ENCODE assay signal across 15 cellular contexts in genomic region chr11:46420513-46420912, GRCh38. TPM values are rescaled to one million over a fixed set of nuclear protein-coding genes. Genes with fewer than 3 reads are reported as not detected.
A peak's percentile ranks its signal among the peaks of the same experiment; 100 is the strongest.
DNase-seq lines count a peak whose midpoint lies in the region; ATAC-seq and TF ChIP-seq lines count a peak whose summit lies in the region.
"Had no signal": no experiment of that assay in that cellular context is flagged by ENCODE, and none has a peak within 500 bp of the region (broad histone marks: within the 10 kb centered on the region; RNA-seq: fewer than 3 reads in every experiment).

No MANE protein-coding gene starts in this region.

- DNase-seq in activated naive CD8-positive, alpha-beta T cell treated with anti-CD3 and anti-CD28 coated beads, Interleukin-2, amount 50 U/mL, for 24 hours: no peak
- no peak for DNase-seq in activated naive CD8-positive, alpha-beta T cell treated with anti-CD3 and anti-CD28 coated beads for 36 hours
- DNase-seq in T-helper 17 cell: no peak
- no peak for DNase-seq in WERI-Rb-1
- DNase-seq in osteocyte (ENCODE audit: extremely low spot score, unreplicated experiment): peak; percentile 5
- DNase-seq in dorsolateral prefrontal cortex: no peak
- DNase-seq in T-helper 1 cell: no peak
- DNase-seq: Calu3; CD4-positive, alpha-beta memory T cell; COR-L47; DND-41; GOT3; HFFc6 had no signal

- peaks cover 29% of the 10 kb centered on the region for H3K36me3 ChIP-seq in WERI-Rb-1
- H3K36me3 ChIP-seq: HAP-1 had no signal

- peaks cover 16% of the 10 kb centered on the region for H3K4me1 Mint-ChIP-seq in activated naive CD8-positive, alpha-beta T cell treated with anti-CD3 and anti-CD28 coated beads, Interleukin-2, amount 50 U/mL, for 24 hours
- peaks cover 16% of the 10 kb centered on the region for H3K4me1 Mint-ChIP-seq in activated naive CD8-positive, alpha-beta T cell treated with anti-CD3 and anti-CD28 coated beads for 36 hours
- H3K4me1 Mint-ChIP-seq in T-helper 17 cell (no peaks in the 10 kb centered on the region), osteocyte (ENCODE audit: unreplicated experiment) (no peaks in the 10 kb centered on the region)
- H3K4me1 Mint-ChIP-seq: CD4-positive, alpha-beta memory T cell had no signal

- H3K4me3 ChIP-seq in WERI-Rb-1 (ENCODE audit: low read depth, low read length) (no peak overlapping the region), dorsolateral prefrontal cortex (no peak overlapping the region)
- H3K4me3 ChIP-seq: HAP-1 had no signal

- H3K9me3 Mint-ChIP-seq in activated naive CD8-positive, alpha-beta T cell treated with anti-CD3 and anti-CD28 coated beads, Interleukin-2, amount 50 U/mL, for 24 hours: no peaks in the 10 kb centered on the region
- H3K9me3 Mint-ChIP-seq in activated naive CD8-positive, alpha-beta T cell treated with anti-CD3 and anti-CD28 coated beads for 36 hours: no peaks in the 10 kb centered on the region
- no peaks in the 10 kb centered on the region for H3K9me3 Mint-ChIP-seq in osteocyte (ENCODE audit: unreplicated experiment)
- H3K9me3 Mint-ChIP-seq: CD4-positive, alpha-beta memory T cell; HFFc6 had no signal

- intact Hi-C loops in dorsolateral prefrontal cortex (cut with DNase I): no loop called here

- TF ChIP-seq CTCF in WERI-Rb-1 (IDR thresholded peaks at IDR 0.05; ENCODE audit: low read depth, low read length): no peak
- TF ChIP-seq CTCF in osteocyte (IDR thresholded peaks at IDR 0.05): no peak
- TF ChIP-seq CTCF in dorsolateral prefrontal cortex (IDR thresholded peaks at IDR 0.05 in 54 of 56, conservative IDR thresholded peaks at IDR 0.05 in 2 of 56; ENCODE audit: low read depth in 1 of 56, partially characterized antibody in 56 of 56): no peak

- H3K27ac ChIP-seq in WERI-Rb-1 (peak overlapping the region; percentile 64), dorsolateral prefrontal cortex (no peak overlapping the region)

- H3K36me3 Mint-ChIP-seq in activated naive CD8-positive, alpha-beta T cell treated with anti-CD3 and anti-CD28 coated beads, Interleukin-2, amount 50 U/mL, for 24 hours (ENCODE audit: low read depth): peaks cover 12% of the 10 kb centered on the region
- peaks cover 20% of the 10 kb centered on the region for H3K36me3 Mint-ChIP-seq in activated naive CD8-positive, alpha-beta T cell treated with anti-CD3 and anti-CD28 coated beads for 36 hours
- peaks cover 10% of the 10 kb centered on the region for H3K36me3 Mint-ChIP-seq in T-helper 17 cell (ENCODE audit: low read depth)
- peaks cover 27% of the 10 kb centered on the region for H3K36me3 Mint-ChIP-seq in osteocyte (ENCODE audit: unreplicated experiment)

- no peak overlapping the region for H3K27ac Mint-ChIP-seq in activated naive CD8-positive, alpha-beta T cell treated with anti-CD3 and anti-CD28 coated beads, Interleukin-2, amount 50 U/mL, for 24 hours
- H3K27ac Mint-ChIP-seq in activated naive CD8-positive, alpha-beta T cell treated with anti-CD3 and anti-CD28 coated beads for 36 hours: no peak overlapping the region
- H3K27ac Mint-ChIP-seq in T-helper 17 cell (peak overlapping the region; percentile 8), osteocyte (ENCODE audit: unreplicated experiment) (no peak overlapping the region)
- H3K27ac Mint-ChIP-seq: HFFc6 had no signal

- no peaks in the 10 kb centered on the region for H3K9me3 ChIP-seq in T-helper 17 cell (ENCODE audit: control insufficient read depth, low read length, poor library complexity, severe bottlenecking)
- no peaks in the 10 kb centered on the region for H3K9me3 ChIP-seq in WERI-Rb-1 (ENCODE audit: severe bottlenecking)
- H3K9me3 ChIP-seq: HAP-1 had no signal

- H3K27me3 Mint-ChIP-seq in activated naive CD8-positive, alpha-beta T cell treated with anti-CD3 and anti-CD28 coated beads, Interleukin-2, amount 50 U/mL, for 24 hours: no peaks in the 10 kb centered on the region
- H3K27me3 Mint-ChIP-seq in activated naive CD8-positive, alpha-beta T cell treated with anti-CD3 and anti-CD28 coated beads for 36 hours: no peaks in the 10 kb centered on the region
- H3K27me3 Mint-ChIP-seq in T-helper 17 cell (no peaks in the 10 kb centered on the region), osteocyte (ENCODE audit: unreplicated experiment) (no peaks in the 10 kb centered on the region)
- H3K27me3 Mint-ChIP-seq: CD4-positive, alpha-beta memory T cell had no signal

- peak; percentile 82 for ATAC-seq in activated naive CD8-positive, alpha-beta T cell treated with anti-CD3 and anti-CD28 coated beads, Interleukin-2, amount 50 U/mL, for 24 hours
- no peak for ATAC-seq in T-helper 17 cell

- H3K4me3 Mint-ChIP-seq in activated naive CD8-positive, alpha-beta T cell treated with anti-CD3 and anti-CD28 coated beads, Interleukin-2, amount 50 U/mL, for 24 hours: no peak overlapping the region
- H3K4me3 Mint-ChIP-seq in activated naive CD8-positive, alpha-beta T cell treated with anti-CD3 and anti-CD28 coated beads for 36 hours: no peak overlapping the region
- H3K4me3 Mint-ChIP-seq in T-helper 17 cell (no peak overlapping the region), osteocyte (ENCODE audit: unreplicated experiment) (no peak overlapping the region)
- H3K4me3 Mint-ChIP-seq: CD4-positive, alpha-beta memory T cell; HFFc6 had no signal

- H3K27me3 ChIP-seq in WERI-Rb-1 (ENCODE audit: insufficient read depth, low read depth, severe bottlenecking) (no peaks in the 10 kb centered on the region), dorsolateral prefrontal cortex (no peaks in the 10 kb centered on the region)

RNA-seq across cellular contexts. Expression of gene CHRM4, which starts 28.9 kb away (rescaled TPM):
- under 1 TPM in 1 of 2 experiments, not detected in 1; 0.14 TPM for total RNA-seq in activated naive CD8-positive, alpha-beta T cell treated with anti-CD3 and anti-CD28 coated beads for 36 hours
- total RNA-seq in T-helper 17 cell (1 to 10 TPM; 4.3 to 4.8 TPM), osteocyte (0.21 TPM in 1 of 2 replicates, not detected in the other), dorsolateral prefrontal cortex (10 to 100 TPM in 56 of 120 experiments, 1 to 10 TPM in 64; 2.7 to 25.0 (median 9.7) TPM)
- total RNA-seq: A673; Calu3; CD4-positive, alpha-beta memory T cell; HFFc6 had no signal

RNA-seq across cellular contexts. Expression of gene MDK, which starts 39.0 kb away (rescaled TPM):
- total RNA-seq in activated naive CD8-positive, alpha-beta T cell treated with anti-CD3 and anti-CD28 coated beads for 36 hours: 1 to 10 TPM; 3.4 to 3.6 TPM
- 1 to 10 TPM; 2.6 to 3.7 TPM for total RNA-seq in T-helper 17 cell
- 163 and 171 TPM in 2 replicates for total RNA-seq in osteocyte
- total RNA-seq in dorsolateral prefrontal cortex: 10 to 100 TPM in 95 of 120 experiments, 1 to 10 TPM in 25; 4.6 to 45.3 (median 12.9) TPM
